9 cellular contexts compared by ENCODE assay signal in the genomic region with DNA sequence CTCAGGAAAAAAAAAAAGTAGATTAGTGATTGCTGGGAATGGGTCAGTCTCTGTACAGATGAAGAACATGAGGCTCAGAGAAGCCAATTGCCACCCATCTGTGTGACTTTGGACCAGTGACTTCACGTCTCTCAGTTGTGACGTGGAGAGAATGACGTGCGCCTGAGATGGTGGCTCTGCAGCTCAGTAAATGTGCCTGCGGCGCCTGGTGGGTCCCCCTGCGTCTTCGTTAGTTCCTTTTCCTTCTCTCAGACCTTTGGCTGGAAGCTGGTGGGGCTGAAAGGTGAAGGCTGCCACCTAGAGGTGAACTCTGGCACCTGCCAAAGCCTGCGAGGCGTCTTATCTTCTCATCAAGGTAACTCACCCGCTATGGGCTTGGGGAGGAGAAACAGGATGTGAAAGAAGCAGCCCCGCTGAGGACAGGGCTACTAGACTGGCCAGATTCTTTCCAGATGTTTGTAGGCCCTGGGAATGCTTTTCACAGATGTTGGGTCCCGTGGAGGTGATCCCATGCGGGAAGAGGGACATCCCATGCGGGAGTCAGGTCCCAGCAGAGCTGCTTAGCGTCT. TPM values are rescaled to one million over a fixed set of nuclear protein-coding genes. Genes with fewer than 3 reads are reported as not detected.
DNase-seq lines count a peak whose midpoint lies in the region; ATAC-seq, FAIRE-seq and TF ChIP-seq lines count a peak whose summit lies in the region.
"Had no signal": no experiment of that assay in that cellular context is flagged by ENCODE, and none has a peak within 500 bp of the region (broad histone marks: within the 10 kb centered on the region; RNA-seq: fewer than 3 reads in every experiment).

No MANE protein-coding gene starts in this region.

- H3K36me3 ChIP-seq in SJCRH30: no peaks in the 10 kb centered on the region
- H3K36me3 ChIP-seq in gastroesophageal sphincter: no peaks in the 10 kb centered on the region
- H3K36me3 ChIP-seq in ovary: no peaks in the 10 kb centered on the region
- H3K36me3 ChIP-seq in thyroid gland: no peaks in the 10 kb centered on the region

- TF ChIP-seq POLR2A in NB4 (IDR thresholded peaks at IDR 0.05; ENCODE audit: extremely low read depth, insufficient read length) (no peak), gastroesophageal sphincter (IDR thresholded peaks at IDR 0.05) (no peak), ovary (IDR thresholded peaks at IDR 0.05) (no peak), thyroid gland (IDR thresholded peaks at IDR 0.05) (no peak)

- H3K4me3 ChIP-seq in NB4 (ENCODE audit: low read depth, low read length): no peak overlapping the region
- H3K4me3 ChIP-seq in SJCRH30: no peak overlapping the region
- peak overlapping the region in 1 of 2 donors; percentile 15 for H3K4me3 ChIP-seq in gastroesophageal sphincter
- no peak overlapping the region for H3K4me3 ChIP-seq in ovary
- H3K4me3 ChIP-seq in thyroid gland (replicated peaks in 1 of 3): peak overlapping the region in 1 of 3 donors; percentile 4
- H3K4me3 ChIP-seq: skin epidermis had no signal

- intact Hi-C loops in ovary (cut with DNase I): loop anchor here in 1 of 4 donors (10.0 kb wide), 1 partner anchor 195 kb away; a partner anchor contains a TSS
- intact Hi-C loops in thyroid gland (cut with DNase I): loop anchor here (5.0 to 10.0 kb wide), 2 partner anchors 42 to 115 kb away; a partner anchor contains a TSS

- no peak for TF ChIP-seq EP300 in gastroesophageal sphincter (IDR thresholded peaks at IDR 0.05)
- no peak for TF ChIP-seq EP300 in ovary (IDR thresholded peaks at IDR 0.05)

- peak; percentile 64 for ATAC-seq in HG02571 (IDR thresholded peaks at IDR 0.05; ENCODE audit: unreplicated experiment)
- peak; percentile 88 for ATAC-seq in gastroesophageal sphincter

- 5 to 18% methylated on average over 11 to 13 of the region's 16 CpGs for WGBS in gastroesophageal sphincter (ENCODE audit: low coverage in 1 of 2), 2 donors
- 4 to 7% (median 5%) methylated on average over 16 of the region's 16 CpGs for WGBS in ovary, 3 donors
- whole genome bisulfite sequencing in thyroid gland, 2 donors: 5 to 11% methylated on average over 16 of the region's 16 CpGs

- DNase-seq in NB4 (ENCODE audit: low read depth) (peak; percentile 95), SJCRH30 (peak; percentile 93 to 98), ovary (peak; percentile 77 to 88 (median 86)), thyroid gland (peak; percentile 88 to 90)
- peak; percentile 96 for DNase-seq in activated effector memory CD4-positive, alpha-beta T cell treated with anti-CD3 and anti-CD28 coated beads, Interleukin-2, amount 50 U/mL, for 16 hours

- H3K4me1 ChIP-seq in SJCRH30: peaks cover 8% of the 10 kb centered on the region
- H3K4me1 ChIP-seq in gastroesophageal sphincter: peaks cover 0 to 14% (median 8%) of the 10 kb centered on the region in 3 donors
- no peaks in the 10 kb centered on the region for H3K4me1 ChIP-seq in ovary (ENCODE audit: insufficient read depth)
- peaks cover 3 to 19% of the 10 kb centered on the region in 2 donors for H3K4me1 ChIP-seq in thyroid gland

- peak; percentile 89 for FAIRE-seq in G401.6 (lab: Jason Lieb, UNC)

- TF ChIP-seq CTCF in NB4 (IDR thresholded peaks at IDR 0.05; ENCODE audit: low read depth, low read length) (peak; percentile 91), gastroesophageal sphincter (IDR thresholded peaks at IDR 0.05) (peak in 3 of 4 experiments; percentile 87 to 95 (median 91)), ovary (IDR thresholded peaks at IDR 0.05) (peak; percentile 79 to 89 (median 82)), thyroid gland (IDR thresholded peaks at IDR 0.05) (peak; percentile 67 to 95 (median 89))

- H3K27ac ChIP-seq in SJCRH30: no peak overlapping the region
- H3K27ac ChIP-seq in gastroesophageal sphincter: peak overlapping the region in 1 of 4 donors; percentile 49
- H3K27ac ChIP-seq in ovary: no peak overlapping the region
- H3K27ac ChIP-seq in thyroid gland: no peak overlapping the region

- H3K27me3 ChIP-seq in SJCRH30 (no peaks in the 10 kb centered on the region), gastroesophageal sphincter (no peaks in the 10 kb centered on the region), ovary (no peaks in the 10 kb centered on the region), thyroid gland (no peaks in the 10 kb centered on the region)

- no peaks in the 10 kb centered on the region for H3K9me3 ChIP-seq in SJCRH30 (replicated peaks)
- no peaks in the 10 kb centered on the region for H3K9me3 ChIP-seq in gastroesophageal sphincter
- H3K9me3 ChIP-seq in ovary: no peaks in the 10 kb centered on the region
- H3K9me3 ChIP-seq in thyroid gland: no peaks in the 10 kb centered on the region

RNA-seq across cellular contexts. Expression of a gene that starts 8.7 kb away (rescaled TPM):
- total RNA-seq in SJCRH30 (2014; rRNA removed; shearing (Covaris generic)): 33.5 and 43.2 TPM in 2 replicates
- total RNA-seq in gastroesophageal sphincter: under 1 TPM in 2 of 4 donors, not detected in 2; 0.08 to 0.17 TPM
- 1 to 10 TPM in 1 of 7 donors, under 1 TPM in 4, not detected in 2; under 0.01 to 1.1 (median 0.23) TPM for total RNA-seq in ovary
- polyA plus RNA-seq in ovary: under 1 TPM; 0.08 to 0.13 TPM
- under 1 TPM in 3 of 4 donors, not detected in 1; 0.10 to 0.27 (median 0.17) TPM for total RNA-seq in thyroid gland

RNA-seq across cellular contexts. Expression of a gene that starts 19.5 kb away (rescaled TPM):
- 332 and 336 TPM in 2 replicates for total RNA-seq in SJCRH30 (2014; rRNA removed; shearing (Covaris generic))
- total RNA-seq in gastroesophageal sphincter (100 to 1,000 TPM; 144 to 270 (median 221) TPM), ovary (100 to 1,000 TPM in 4 of 7 donors, 10 to 100 TPM in 3; 44.1 to 274 (median 143) TPM), thyroid gland (100 to 1,000 TPM; 279 to 388 (median 343) TPM)
- 100 to 1,000 TPM in 1 of 2 donors, 10 to 100 TPM in 1; 37.9 to 257 TPM for polyA plus RNA-seq in ovary

RNA-seq across cellular contexts. Expression of a gene that starts 55.8 kb away (rescaled TPM):
- total RNA-seq in SJCRH30 (2014; rRNA removed; shearing (Covaris generic)): 19.7 and 24.0 TPM in 2 replicates
- 10 to 100 TPM; 21.3 to 37.7 (median 31.0) TPM for total RNA-seq in gastroesophageal sphincter
- 100 to 1,000 TPM in 3 of 7 donors, 10 to 100 TPM in 4; 37.3 to 147 (median 98.7) TPM for total RNA-seq in ovary
- 10 to 100 TPM; 44.1 to 68.2 TPM for polyA plus RNA-seq in ovary
- 10 to 100 TPM; 69.3 to 75.7 (median 73.6) TPM for total RNA-seq in thyroid gland

Comparison
In these comparisons a context has a peak if more than half of its experiments do, and no peak if none do; other contexts are left out.
1. RNA of a gene that starts 8.7 kb away (total RNA-seq): 33.5 to 43.2 TPM in SJCRH30; 0.10 to 0.27 TPM in thyroid gland, under 0.01 to 1.1 TPM in ovary and 0.08 to 0.17 TPM in gastroesophageal sphincter; every median in the first group is over 10 times any median in the second.
2. Peak in every context shown above with its lines, with median percentiles within 50 percentile points of each other: DNase-seq and CTCF ChIP-seq.